In genomic region chr4:39469429-39470077, GRCh38 we compare ENCODE assay signal across 8 cellular contexts. TPM values are rescaled to one million over a fixed set of nuclear protein-coding genes. Genes with fewer than 3 reads are reported as not detected.
DNase-seq lines count a peak whose midpoint lies in the region; ATAC-seq and TF ChIP-seq lines count a peak whose summit lies in the region.

No MANE protein-coding gene starts in this region.

- CTCF ChIA-PET in mammary epithelial cell (lab: Charles Lee; ENCODE audit: low non-redundant PET): interaction anchor here (0.6 to 0.7 kb wide), 4 partner anchors 13 to 122 kb away, joined by 4 to 6 read pairs (median 5); no protein-coding TSS in a partner anchor

- H4K20me1 ChIP-seq in mammary epithelial cell (ENCODE audit: insufficient read depth, low read length): no peaks in the 10 kb centered on the region

- in situ Hi-C loops in mammary epithelial cell (cut with MboI; ENCODE audit: low sequenced_read_pairs in 2 of 2): loop anchor here (10.0 kb wide), 2 partner anchors 185 to 505 kb away; partner anchors contain the start of gene PDS5A (in 1 of the 2)

- TF ChIP-seq CTCF in mammary epithelial cell (conservative IDR thresholded peaks at IDR 0.05 in 1 of 2, IDR thresholded peaks at IDR 0.05 in 1 of 2; ENCODE audit: extremely low read depth in 1 of 2, insufficient read depth in 1 of 2, low read depth in 1 of 2, low read length in 2 of 2): peak; percentile 76 to 85
- peak; percentile 61 to 87 (median 82) for TF ChIP-seq CTCF in spleen (IDR thresholded peaks at IDR 0.05 in 8 of 11, conservative IDR thresholded peaks at IDR 0.05 in 3 of 11)

- H3K79me2 ChIP-seq in mammary epithelial cell (ENCODE audit: insufficient read depth, low read length): peaks cover 2% of the 10 kb centered on the region

- WGBS in mammary epithelial cell (ENCODE audit: low coverage, missing lambda C conversion rate): 70% methylated on average over 4 of the region's 4 CpGs
- 54 to 68% (median 63%) methylated on average over 4 of the region's 4 CpGs for WGBS in spleen, 5 donors

- BruUV-seq in mammary epithelial cell (replicated peaks; lab: Mats Ljungman, UMichigan): no TSS peak

- dilution Hi-C loops in mammary epithelial cell (cut with HindIII; ENCODE audit: low sequenced_read_pairs): loop anchor here (5.0 kb wide), 1 partner anchor 53 kb away; no protein-coding TSS in a partner anchor

- no peak overlapping the region for H3K4me2 ChIP-seq in mammary epithelial cell (ENCODE audit: insufficient read depth, low read depth, low read length)

- no peaks in the 10 kb centered on the region for H3K4me1 ChIP-seq in mammary epithelial cell (ENCODE audit: insufficient read depth, low read length)
- peaks cover 0 to 13% (median 8%) of the 10 kb centered on the region in 6 donors for H3K4me1 ChIP-seq in spleen

- TF ChIP-seq POLR2A in spleen (IDR thresholded peaks at IDR 0.05): no peak

- H3K9me3 ChIP-seq in mammary epithelial cell (replicated peaks; ENCODE audit: insufficient read depth, low read length): no peaks in the 10 kb centered on the region
- no peaks in the 10 kb centered on the region for H3K9me3 ChIP-seq in spleen

- DNase-seq in DMS153 treated with DMSO at 0.1 percent for 48 hours (lab: John Stamatoyannopoulos, UW; ENCODE audit: unreplicated experiment) (peak; percentile 2), DMS153 (lab: John Stamatoyannopoulos, UW) (no peak), OCI-M1 (lab: John Stamatoyannopoulos, UW) (peak; percentile 89), mammary epithelial cell (peak; percentile 69), iris pigment epithelial cell (ENCODE audit: low read depth) (peak; percentile 75), spleen (no peak)

- H3K4me3 ChIP-seq in mammary epithelial cell (replicated peaks in 1 of 3; ENCODE audit: insufficient read depth in 1 of 3, low read depth in 2 of 3, low read length in 3 of 3) (no peak overlapping the region), spleen (no peak overlapping the region)

- intact Hi-C loops in mammary epithelial cell (cut with micrococcal nuclease): loop anchor here (1.0 kb wide), 5 partner anchors 58 to 507 kb away; partner anchors contain the start of genes SMIM14 and UGDH
- intact Hi-C loops in spleen (cut with DNase I; ENCODE audit: low total_unique reads): loop anchor here (5.0 kb wide), 1 partner anchor 508 kb away; the partner anchor contains the start of gene PDS5A

- peak; percentile 78 for ATAC-seq in GM21576 (IDR thresholded peaks at IDR 0.05; ENCODE audit: unreplicated experiment)

- no peak overlapping the region for H3K9ac ChIP-seq in mammary epithelial cell (ENCODE audit: insufficient read depth, low read length)

- peak overlapping the region; percentile 28 for H2AFZ ChIP-seq in mammary epithelial cell (ENCODE audit: low read depth, low read length)

- H3K27me3 ChIP-seq in mammary epithelial cell (ENCODE audit: insufficient read depth, low read length): no peaks in the 10 kb centered on the region
- no peaks in the 10 kb centered on the region for H3K27me3 ChIP-seq in spleen (replicated peaks in 1 of 7)

- TF ChIP-seq RAD21 in Ishikawa (IDR thresholded peaks at IDR 0.05; ENCODE audit: low read depth): peak; percentile 86

- H3K27ac ChIP-seq in mammary epithelial cell (ENCODE audit: insufficient read depth, low read depth, low read length) (peak overlapping the region; percentile 36), spleen (peak overlapping the region in 7 of 8 donors; percentile 3 to 64 (median 51))

- no peak for TF ChIP-seq EP300 in Ishikawa (IDR thresholded peaks at IDR 0.05; ENCODE audit: borderline replicate concordance)

- H3K36me3 ChIP-seq in mammary epithelial cell (ENCODE audit: insufficient read depth, low read length): peaks cover 18% of the 10 kb centered on the region
- H3K36me3 ChIP-seq in spleen: peaks cover 0 to 75% (median 29%) of the 10 kb centered on the region in 6 donors

TF ChIP-seq in Ishikawa, 13 proteins besides CTCF, POLR2A, EP300 and RAD21:
- TF ChIP-seq USF1 (IDR thresholded peaks at IDR 0.05) (no peak), TEAD4 (IDR thresholded peaks at IDR 0.05) (peak; percentile 47), MAX (IDR thresholded peaks at IDR 0.05) (0 out of 2 replicates have a peak, but pooled peaks have one; percentile 44)

RNA-seq across cellular contexts. Expression of gene LIAS, which starts 10.7 kb away (rescaled TPM):
- 10 to 100 TPM in 1 of 2 donors, 1 to 10 TPM in 1; 8.5 to 17.6 TPM for total RNA-seq in mammary epithelial cell
- 10.5 TPM for polyA plus RNA-seq in mammary epithelial cell
- not detected for polyA minus RNA-seq in mammary epithelial cell
- 10 to 100 TPM in 6 of 7 donors, 1 to 10 TPM in 1; 8.0 to 19.2 (median 14.6) TPM for total RNA-seq in spleen
- polyA plus RNA-seq in spleen: 10 to 100 TPM; 15.5 to 21.7 (median 16.8) TPM

RNA-seq across cellular contexts. Expression of gene RPL9, which starts 10.8 kb away (rescaled TPM):
- total RNA-seq in mammary epithelial cell: 1,000 to 10,000 TPM in 1 of 2 donors, 100 to 1,000 TPM in 1; 524 to 1,844 TPM
- 1,095 TPM for polyA plus RNA-seq in mammary epithelial cell
- polyA minus RNA-seq in mammary epithelial cell: 202 TPM
- total RNA-seq in spleen: 1,000 to 10,000 TPM; 1,133 to 3,346 (median 1,587) TPM
- polyA plus RNA-seq in spleen: 1,000 to 10,000 TPM; 3,705 to 6,391 (median 4,989) TPM

RNA-seq across cellular contexts. Expression of gene UGDH, which starts 57.7 kb away (rescaled TPM):
- total RNA-seq in mammary epithelial cell (10 to 100 TPM; 46.8 to 69.0 TPM), spleen (10 to 100 TPM; 15.3 to 30.8 (median 19.2) TPM)
- polyA plus RNA-seq in mammary epithelial cell (33.4 TPM), spleen (1 to 10 TPM; 4.1 to 7.1 (median 4.8) TPM)
- polyA minus RNA-seq in mammary epithelial cell: 27.6 TPM

Comparison
In these comparisons a context has a peak if more than half of its experiments do, and no peak if none do; other contexts are left out.
1. DNase-seq: peak in DMS153 treated with DMSO at 0.1 percent for 48 hours (single experiment), OCI-M1 (single experiment), mammary epithelial cell (single experiment) and iris pigment epithelial cell (single experiment); none in DMS153 (single experiment) and spleen (single experiment).